8 cellular contexts compared by ENCODE assay signal in genomic region chr17:8185580-8186445, GRCh38. TPM values are rescaled to one million over a fixed set of nuclear protein-coding genes. Genes with fewer than 3 reads are reported as not detected.
A peak's percentile ranks its signal among the peaks of the same experiment; 100 is the strongest.
DNase-seq lines count a peak whose midpoint lies in the region; ATAC-seq and TF ChIP-seq lines count a peak whose summit lies in the region.

No MANE protein-coding gene starts in this region.

- peaks cover 21% of the 10 kb centered on the region for H3K27me3 ChIP-seq in HUES64 (ENCODE audit: insufficient read depth, low read length)
- no peaks in the 10 kb centered on the region for H3K27me3 ChIP-seq in SJCRH30
- H3K27me3 ChIP-seq in suprapubic skin: no peaks in the 10 kb centered on the region

- 1% methylated on average over 43 of the region's 44 CpGs for WGBS in HUES64
- WGBS in suprapubic skin: under 1% methylated on average over 27 of the region's 44 CpGs

- H3K9ac ChIP-seq in ES-I3 (ENCODE audit: low read depth, low read length) (peak overlapping the region; percentile 92), HUES64 (ENCODE audit: low read depth, low read length) (peak overlapping the region; percentile 48)

- H3K4me3 ChIP-seq in HUES64 (ENCODE audit: low read length): peak overlapping the region; percentile 73
- H3K4me3 ChIP-seq in SJCRH30: peak overlapping the region; percentile 66
- peak overlapping the region; percentile 96 for H3K4me3 ChIP-seq in suprapubic skin

- TF ChIP-seq CTCF in suprapubic skin (IDR thresholded peaks at IDR 0.05): no peak

- no peak overlapping the region for H3K27ac ChIP-seq in HUES64 (ENCODE audit: low read depth, low read length)
- no peak overlapping the region for H3K27ac ChIP-seq in SJCRH30
- peak overlapping the region; percentile 95 for H3K27ac ChIP-seq in suprapubic skin

- DNase-seq in SJCRH30: peak; percentile 69 to 82
- peak; percentile 89 for DNase-seq in activated gamma-delta T cell treated with anti-CD3 and anti-CD28 coated beads, Interleukin-2, amount 50 U/mL, for 16 hours (ENCODE audit: low read depth)
- peak; percentile 85 for DNase-seq in globus pallidus (ENCODE audit: low spot score)
- DNase-seq in occipital lobe (lab: John Stamatoyannopoulos, UW): peak; percentile 71
- peak; percentile 94 to 96 for DNase-seq in suprapubic skin (ENCODE audit: low spot score in 2 of 2)

- H3K4me1 ChIP-seq in ES-I3 (ENCODE audit: insufficient read depth, low read length) (peaks cover 9% of the 10 kb centered on the region), HUES64 (ENCODE audit: insufficient read depth, low read length) (peaks cover 12% of the 10 kb centered on the region), SJCRH30 (peaks cover 3% of the 10 kb centered on the region; the same call in 1 of the 2 replicates), suprapubic skin (peaks cover 42% of the 10 kb centered on the region)

- H3K9me3 ChIP-seq in ES-I3 (ENCODE audit: control insufficient read depth, insufficient read depth, low read length): no peaks in the 10 kb centered on the region
- H3K9me3 ChIP-seq in HUES64 (ENCODE audit: insufficient read depth, low read depth, low read length): no peaks in the 10 kb centered on the region
- H3K9me3 ChIP-seq in SJCRH30 (replicated peaks): no peaks in the 10 kb centered on the region
- H3K9me3 ChIP-seq in suprapubic skin: no peaks in the 10 kb centered on the region

- H3K36me3 ChIP-seq in ES-I3 (ENCODE audit: insufficient read depth, low read length) (no peaks in the 10 kb centered on the region), HUES64 (ENCODE audit: insufficient read depth, low read length) (no peaks in the 10 kb centered on the region), SJCRH30 (no peaks in the 10 kb centered on the region), suprapubic skin (no peaks in the 10 kb centered on the region)

- no peak for ATAC-seq in GM21423 (IDR thresholded peaks at IDR 0.05; ENCODE audit: unreplicated experiment)

- no peak for TF ChIP-seq EP300 in suprapubic skin (IDR thresholded peaks at IDR 0.05)

- TF ChIP-seq POLR2A in suprapubic skin (IDR thresholded peaks at IDR 0.05): peak in 1 of 2 donors; percentile 56

RNA-seq across cellular contexts. Expression of gene BORCS6, which starts 4.2 kb away (rescaled TPM):
- 2.6 TPM for polyA plus RNA-seq in HUES64 (2013, experiment 1 of 2)
- 3.0 TPM for polyA plus RNA-seq in HUES64 (2013, experiment 2 of 2)
- total RNA-seq in SJCRH30 (2014; rRNA removed; shearing (Covaris generic)): 1.9 and 2.2 TPM in 2 replicates
- 4.8 TPM for total RNA-seq in occipital lobe
- 10 to 100 TPM in 2 of 4 donors, 1 to 10 TPM in 2; 8.1 to 10.6 (median 9.9) TPM for total RNA-seq in suprapubic skin

RNA-seq across cellular contexts. Expression of gene TMEM107, which starts 9.6 kb away (rescaled TPM):
- 29.8 TPM for polyA plus RNA-seq in HUES64 (2013, experiment 1 of 2)
- 35.4 TPM for polyA plus RNA-seq in HUES64 (2013, experiment 2 of 2)
- total RNA-seq in SJCRH30 (2014; rRNA removed; shearing (Covaris generic)): 13.0 and 19.8 TPM in 2 replicates
- total RNA-seq in occipital lobe (35.9 TPM), suprapubic skin (10 to 100 TPM; 13.7 to 21.4 (median 19.4) TPM)

RNA-seq across cellular contexts. Expression of gene VAMP2, which starts 23.1 kb away (rescaled TPM):
- polyA plus RNA-seq in HUES64 (2013, experiment 1 of 2): 14.3 TPM
- 18.9 TPM for polyA plus RNA-seq in HUES64 (2013, experiment 2 of 2)
- 6.1 and 7.9 TPM in 2 replicates for total RNA-seq in SJCRH30 (2014; rRNA removed; shearing (Covaris generic))
- total RNA-seq in occipital lobe (27.9 TPM), suprapubic skin (10 to 100 TPM; 41.2 to 64.3 (median 52.8) TPM)

RNA-seq across cellular contexts. Expression of gene AURKB, which starts 24.6 kb away (rescaled TPM):
- polyA plus RNA-seq in HUES64 (2013, experiment 1 of 2): 119 TPM
- polyA plus RNA-seq in HUES64 (2013, experiment 2 of 2): 134 TPM
- total RNA-seq in SJCRH30 (2014; rRNA removed; shearing (Covaris generic)): 108 and 113 TPM in 2 replicates
- total RNA-seq in occipital lobe (2.7 TPM), suprapubic skin (10 to 100 TPM in 2 of 4 donors, 1 to 10 TPM in 2; 3.7 to 18.2 (median 9.5) TPM)

RNA-seq across cellular contexts. Expression of gene PER1, which starts 33.6 kb away (rescaled TPM):
- 14.0 TPM for polyA plus RNA-seq in HUES64 (2013, experiment 1 of 2)
- polyA plus RNA-seq in HUES64 (2013, experiment 2 of 2): 18.1 TPM
- total RNA-seq in SJCRH30 (2014; rRNA removed; shearing (Covaris generic)): 9.3 and 13.5 TPM in 2 replicates
- total RNA-seq in occipital lobe (7.8 TPM), suprapubic skin (100 to 1,000 TPM; 272 to 655 (median 330) TPM)
